Comparison of ENCODE assay signal across 8 cellular contexts in genomic region chr3:159929181-159929893, GRCh38. TPM values are rescaled to one million over a fixed set of nuclear protein-coding genes. Genes with fewer than 3 reads are reported as not detected.
DNase-seq lines count a peak whose midpoint lies in the region; ATAC-seq and TF ChIP-seq lines count a peak whose summit lies in the region.

No MANE protein-coding gene starts in this region.

- no peaks in the 10 kb centered on the region for H3K4me1 Mint-ChIP-seq in activated T-cell treated with anti-CD3 and anti-CD28 coated beads, Interleukin-2, amount 50 U/mL, for 4 hours (ENCODE audit: low read depth)

- H3K36me3 ChIP-seq in PC-3 (ENCODE audit: low read depth, low read length): no peaks in the 10 kb centered on the region
- no peaks in the 10 kb centered on the region for H3K36me3 ChIP-seq in osteoblast (ENCODE audit: insufficient read depth, low read length)

- POLR2A ChIA-PET in PC-3 (lab: Charles Lee; ENCODE audit: unreplicated experiment): interaction anchor here (0.5 to 0.7 kb wide), 4 partner anchors 18 to 1494 kb away, joined by 3 to 12 read pairs (median 5); no protein-coding TSS in a partner anchor

- no peaks in the 10 kb centered on the region for H3K9me2 ChIP-seq in PC-3 (replicated peaks; ENCODE audit: low read length)

- H3K4me2 ChIP-seq in PC-3 (ENCODE audit: low read length): peak overlapping the region; percentile 68
- H3K4me2 ChIP-seq in osteoblast (ENCODE audit: insufficient read depth, low read length): peak overlapping the region; percentile 69

- TF ChIP-seq CTCF in PC-3 (conservative IDR thresholded peaks at IDR 0.05; ENCODE audit: low read depth, low read length) (peak; percentile 70), osteoblast (IDR thresholded peaks at IDR 0.05; ENCODE audit: extremely low read depth, low read depth, low read length) (peak; percentile 65)

- intact Hi-C loops in PC-3 (cut with micrococcal nuclease): loop anchor here (1.0 to 5.0 kb wide), 6 partner anchors 33 to 165 kb away; no protein-coding TSS in a partner anchor

- ATAC-seq in GM18508 (IDR thresholded peaks at IDR 0.05; ENCODE audit: insufficient read depth, unreplicated experiment) (peak; percentile 72), HG02943 (IDR thresholded peaks at IDR 0.05; ENCODE audit: low read depth, unreplicated experiment) (peak; percentile 71), PC-3 (peak; percentile 46), esophagus mucosa (peak; percentile 20)
- no peak for ATAC-seq in activated T-cell treated with anti-CD3 and anti-CD28 coated beads, Interleukin-2, amount 50 U/mL, for 4 hours

- in situ Hi-C loops in ACHN (cut with HindIII; ENCODE audit: low pct_ligation_motif_present, low pct_unique_long_range_greater_than_20kb, low sequenced_read_pairs): no loop called here

- H3K4me3 Mint-ChIP-seq in activated T-cell treated with anti-CD3 and anti-CD28 coated beads, Interleukin-2, amount 50 U/mL, for 4 hours: no peak overlapping the region

- H3K27ac ChIP-seq in PC-3 (ENCODE audit: low read length): peak overlapping the region; percentile 88
- peak overlapping the region; percentile 90 for H3K27ac ChIP-seq in osteoblast (ENCODE audit: low read depth, low read length)

- peaks cover 7% of the 10 kb centered on the region; the same call in 1 of the 2 replicates for H3K9me3 ChIP-seq in PC-3 (ENCODE audit: low read length)
- H3K9me3 ChIP-seq in osteoblast (ENCODE audit: low read depth, low read length): peaks cover 5% of the 10 kb centered on the region

- CTCF ChIA-PET in PC-3 (lab: Charles Lee): interaction anchor here (0.5 to 3.0 kb wide), 11 partner anchors 11 to 234 kb away, joined by 3 to 40 read pairs (median 8); partner anchors contain the start of gene IL12A

- H3K4me3 ChIP-seq in PC-3 (ENCODE audit: low read length) (peak overlapping the region; percentile 6; the same call in 1 of the 2 replicates), osteoblast (ENCODE audit: insufficient read depth, low read length) (peak overlapping the region; percentile 43)

- H3K9me3 Mint-ChIP-seq in activated T-cell treated with anti-CD3 and anti-CD28 coated beads, Interleukin-2, amount 50 U/mL, for 4 hours: peaks cover 6% of the 10 kb centered on the region

- no peaks in the 10 kb centered on the region for H3K36me3 Mint-ChIP-seq in activated T-cell treated with anti-CD3 and anti-CD28 coated beads, Interleukin-2, amount 50 U/mL, for 4 hours (ENCODE audit: insufficient read depth)

- H3K4me1 ChIP-seq in PC-3 (ENCODE audit: insufficient read depth, low read length) (peaks cover 32% of the 10 kb centered on the region), osteoblast (ENCODE audit: insufficient read depth, low read length) (peaks cover 32% of the 10 kb centered on the region)

- peak overlapping the region; percentile 62 for H2AFZ ChIP-seq in PC-3 (ENCODE audit: low read length)
- H2AFZ ChIP-seq in osteoblast (ENCODE audit: low read length): peak overlapping the region; percentile 83

- DNase-seq in ACHN (peak; percentile 85), PC-3 (peak; percentile 81), osteoblast (ENCODE audit: insufficient read length, low spot score, missing footprints) (no peak), OCI-M2 (lab: John Stamatoyannopoulos, UW; ENCODE audit: unreplicated experiment) (no peak)
- no peak for DNase-seq in activated T-cell treated with anti-CD3 and anti-CD28 coated beads, Interleukin-2, amount 50 U/mL, for 4 hours

- H3K9ac ChIP-seq in PC-3 (ENCODE audit: low read length): peak overlapping the region; percentile 53

- no peaks in the 10 kb centered on the region for H3K79me2 ChIP-seq in PC-3 (ENCODE audit: low read length)
- H3K79me2 ChIP-seq in osteoblast (ENCODE audit: insufficient read depth, low read length): no peaks in the 10 kb centered on the region

- BruUV-seq in PC-3 (replicated peaks; lab: Mats Ljungman, UMichigan): TSS peak; percentile 99

- peaks cover 2% of the 10 kb centered on the region for H3K27me3 Mint-ChIP-seq in activated T-cell treated with anti-CD3 and anti-CD28 coated beads, Interleukin-2, amount 50 U/mL, for 4 hours (ENCODE audit: low read depth)

- H4K20me1 ChIP-seq in PC-3 (ENCODE audit: low read length) (no peaks in the 10 kb centered on the region), osteoblast (ENCODE audit: insufficient read depth, low read length) (no peaks in the 10 kb centered on the region)

- H3K27me3 ChIP-seq in PC-3 (ENCODE audit: low read length) (no peaks in the 10 kb centered on the region), osteoblast (ENCODE audit: insufficient read depth, low read length) (no peaks in the 10 kb centered on the region)

- H3F3A ChIP-seq in PC-3 (ENCODE audit: low read length, unreplicated experiment): peaks cover 5% of the 10 kb centered on the region

RNA-seq across cellular contexts. Expression of gene IL12A, which starts 59.3 kb away (rescaled TPM):
- total RNA-seq in PC-3 (2014; rRNA removed) (6.5 and 8.3 TPM in 2 replicates), esophagus mucosa (0.80 TPM), osteoblast (3.2 and 4.7 TPM in 2 replicates)
- total RNA-seq in activated T-cell treated with anti-CD3 and anti-CD28 coated beads, Interleukin-2, amount 50 U/mL, for 4 hours: under 1 TPM; 0.22 to 0.45 (median 0.35) TPM

Comparison
In these comparisons a context has a peak if more than half of its experiments do, and no peak if none do; other contexts are left out.
1. DNase-seq: peak in ACHN (single experiment) and PC-3 (single experiment); none in osteoblast (single experiment), OCI-M2 (single experiment) and activated T-cell treated with anti-CD3 and anti-CD28 coated beads, Interleukin-2, amount 50 U/mL, for 4 hours (single experiment).
2. ATAC-seq: peak in GM18508 (single experiment), HG02943 (single experiment), PC-3 (single experiment) and esophagus mucosa (single experiment); none in activated T-cell treated with anti-CD3 and anti-CD28 coated beads, Interleukin-2, amount 50 U/mL, for 4 hours (0 of 2).